Comparison of ENCODE assay signal across 8 cellular contexts in the genomic region with DNA sequence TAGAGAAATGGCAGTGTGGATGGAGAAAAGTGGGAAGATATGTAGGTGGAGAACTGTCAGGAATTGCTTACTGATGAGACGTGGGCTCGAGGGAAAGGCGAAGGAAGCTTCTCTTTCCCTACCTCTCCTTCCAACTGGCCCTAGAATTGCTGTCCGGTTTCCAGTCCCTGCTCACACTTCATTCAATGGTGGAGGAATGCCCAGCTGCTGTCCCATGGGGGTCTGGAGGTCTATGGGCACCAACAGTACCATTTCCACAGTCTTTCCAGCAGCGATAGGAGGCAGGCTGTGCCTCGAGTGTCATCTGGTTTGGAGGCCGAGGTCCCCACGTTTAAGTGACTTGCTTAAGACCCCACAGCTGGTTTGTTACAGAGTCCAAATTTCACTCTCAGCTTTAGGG. TPM values are rescaled to one million over a fixed set of nuclear protein-coding genes. Genes with fewer than 3 reads are reported as not detected.
A peak's percentile ranks its signal among the peaks of the same experiment; 100 is the strongest.
DNase-seq lines count a peak whose midpoint lies in the region; ATAC-seq and TF ChIP-seq lines count a peak whose summit lies in the region.

No MANE protein-coding gene starts in this region.

- no peaks in the 10 kb centered on the region for H3K79me2 ChIP-seq in fibroblast of lung (ENCODE audit: control insufficient read depth, insufficient read depth, low read length)

- H3K36me3 Mint-ChIP-seq in T-helper 17 cell (ENCODE audit: low read depth): peaks cover 2% of the 10 kb centered on the region

- H3K36me3 ChIP-seq in fibroblast of lung (ENCODE audit: control insufficient read depth, insufficient read depth, low read length): no peaks in the 10 kb centered on the region

- H3K27ac ChIP-seq in fibroblast of lung (ENCODE audit: insufficient read depth, low read length): peak overlapping the region; percentile 22

- peak overlapping the region; percentile 94 for H3K4me2 ChIP-seq in fibroblast of lung (ENCODE audit: extremely low read depth, insufficient read depth, low read length)

- H3K4me3 ChIP-seq in GM08714 (ENCODE audit: low read length) (peak overlapping the region; percentile 37; the same call in 1 of the 2 replicates), fibroblast of lung (replicated peaks in 1 of 4; ENCODE audit: control extremely low read depth in 1 of 4, insufficient read depth in 1 of 4, low read depth in 3 of 4, low read length in 4 of 4) (peak overlapping the region; percentile 32 to 63 (median 52))

- peak overlapping the region; percentile 95 for H3K4me3 Mint-ChIP-seq in T-helper 17 cell

- H3K9me3 ChIP-seq in T-helper 17 cell (ENCODE audit: control insufficient read depth, low read length, poor library complexity, severe bottlenecking) (no peaks in the 10 kb centered on the region), fibroblast of lung (ENCODE audit: control insufficient read depth, insufficient read depth, low read depth, low read length) (no peaks in the 10 kb centered on the region)

- DNase-seq in T-helper 17 cell (no peak), fibroblast of lung (ENCODE audit: low read depth in 2 of 2) (no peak), putamen (ENCODE audit: low spot score) (peak; percentile 19), NOMO-1 (lab: John Stamatoyannopoulos, UW; ENCODE audit: unreplicated experiment in 2 of 2) (no peak), GDM1 (lab: John Stamatoyannopoulos, UW) (no peak)

- ATAC-seq in T-helper 17 cell (no peak), GM21786 (IDR thresholded peaks at IDR 0.05; ENCODE audit: unreplicated experiment) (no peak), GM21717 (IDR thresholded peaks at IDR 0.05; ENCODE audit: unreplicated experiment) (no peak)

- H4K20me1 ChIP-seq in fibroblast of lung (ENCODE audit: control insufficient read depth, extremely low read depth, insufficient read depth, low read length): no peaks in the 10 kb centered on the region

- H3K4me1 ChIP-seq in fibroblast of lung (ENCODE audit: control insufficient read depth, extremely low read depth, insufficient read depth, low read length): no peaks in the 10 kb centered on the region

- no peak overlapping the region for H3K9ac ChIP-seq in fibroblast of lung (ENCODE audit: insufficient read depth, low read length)

- TF ChIP-seq CTCF in fibroblast of lung (conservative IDR thresholded peaks at IDR 0.05 in 1 of 2, IDR thresholded peaks at IDR 0.05 in 1 of 2; ENCODE audit: low read depth in 1 of 2, low read length in 2 of 2): no peak

- H2AFZ ChIP-seq in fibroblast of lung (ENCODE audit: low read length): peak overlapping the region; percentile 92

- H3K27ac Mint-ChIP-seq in T-helper 17 cell: peak overlapping the region; percentile 93

- no peaks in the 10 kb centered on the region for H3K27me3 ChIP-seq in fibroblast of lung (ENCODE audit: control insufficient read depth, insufficient read depth, low read length)

- peaks cover 8% of the 10 kb centered on the region for H3K27me3 Mint-ChIP-seq in T-helper 17 cell

- H3K4me1 Mint-ChIP-seq in T-helper 17 cell: peaks cover 22% of the 10 kb centered on the region

RNA-seq across cellular contexts. Expression of a gene that starts 31.5 kb away (rescaled TPM):
- under 1 TPM; 0.94 to 0.99 TPM for total RNA-seq in T-helper 17 cell
- total RNA-seq in fibroblast of lung: 0.51 and 0.66 TPM in 2 replicates
- polyA plus RNA-seq in fibroblast of lung: not detected in 2 replicates
- polyA plus RNA-seq in fibroblast of lung (2012): not detected in 2 replicates
- not detected in 2 replicates for polyA minus RNA-seq in fibroblast of lung (ENCODE audit: low replicate concordance)
